ENCODE assay signal across 8 cellular contexts in genomic region chr16:89246903-89247733, GRCh38. TPM values are rescaled to one million over a fixed set of nuclear protein-coding genes. Genes with fewer than 3 reads are reported as not detected.
DNase-seq lines count a peak whose midpoint lies in the region; ATAC-seq lines count a peak whose summit lies in the region.

No MANE protein-coding gene starts in this region.

- peak overlapping the region; percentile 67 for H3K4me3 ChIP-seq in BLaER1
- peak overlapping the region; percentile 66 for H3K4me3 ChIP-seq in HUES48 (ENCODE audit: low read depth, low read length)

- peak; percentile 61 for ATAC-seq in GM19397 (IDR thresholded peaks at IDR 0.05; ENCODE audit: unreplicated experiment)

- H3K27ac ChIP-seq in BLaER1 = 0 out of 2 replicates have a peak overlapping the region, but pooled peaks have one; percentile 53
- H3K27ac ChIP-seq in HUES48 (ENCODE audit: low read depth, low read length) = no peak overlapping the region

- H3K9me3 ChIP-seq in BLaER1 = peaks cover 30% of the 10 kb centered on the region
- H3K9me3 ChIP-seq in HUES48 (ENCODE audit: control insufficient read depth, insufficient read depth, low read length) = no peaks in the 10 kb centered on the region

- peaks cover 7% of the 10 kb centered on the region for H3K4me1 Mint-ChIP-seq in activated naive CD4-positive, alpha-beta T cell treated with anti-CD3 and anti-CD28 coated beads for 36 hours (ENCODE audit: low read depth)

- H3K27me3 ChIP-seq in BLaER1 = no peaks in the 10 kb centered on the region
- peaks cover 11% of the 10 kb centered on the region for H3K27me3 ChIP-seq in HUES48 (ENCODE audit: control insufficient read depth, insufficient read depth, low read length)

- DNase-seq in SHP77 treated with DMSO at 0.1 percent for 48 hours (lab: John Stamatoyannopoulos, UW) = peak; percentile 79
- DNase-seq in activated naive CD4-positive, alpha-beta T cell treated with anti-CD3 and anti-CD28 coated beads for 36 hours = peak; percentile 96
- DNase-seq in germinal center (ENCODE audit: low spot score) = peak; percentile 98
- peak in 55 of 56 donors; percentile 31 to 96 (median 86) for DNase-seq in nucleus accumbens (lab: John Stamatoyannopoulos, UW)
- DNase-seq in stromal cell of bone marrow (ENCODE audit: low read depth) = peak; percentile 44

- no peaks in the 10 kb centered on the region for H3K36me3 Mint-ChIP-seq in activated naive CD4-positive, alpha-beta T cell treated with anti-CD3 and anti-CD28 coated beads for 36 hours (ENCODE audit: low read depth)

- CTCF ChIA-PET in activated naive CD4-positive, alpha-beta T cell treated with anti-CD3 and anti-CD28 coated beads for 36 hours (lab: Charles Lee) = interaction anchor here (0.8 to 1.1 kb wide), 3 partner anchors 8 to 312 kb away, joined by 3 to 5 read pairs (median 3); no protein-coding TSS in a partner anchor

- H3K27ac Mint-ChIP-seq in activated naive CD4-positive, alpha-beta T cell treated with anti-CD3 and anti-CD28 coated beads for 36 hours = no peak overlapping the region

- no peaks in the 10 kb centered on the region for H4K20me1 ChIP-seq in BLaER1

- intact Hi-C loops in activated naive CD4-positive, alpha-beta T cell treated with anti-CD3 and anti-CD28 coated beads for 36 hours (cut with micrococcal nuclease) = loop anchor here (2.0 to 10.0 kb wide), 5 partner anchors 152 to 628 kb away; partner anchors contain the start of genes ACSF3, CHMP1A, RPL13 and SPATA33

- H3K27me3 Mint-ChIP-seq in activated naive CD4-positive, alpha-beta T cell treated with anti-CD3 and anti-CD28 coated beads for 36 hours (ENCODE audit: low read depth) = no peaks in the 10 kb centered on the region

- H3K4me2 ChIP-seq in BLaER1 = peak overlapping the region; percentile 83

- H3K36me3 ChIP-seq in BLaER1 (no peaks in the 10 kb centered on the region), HUES48 (ENCODE audit: control insufficient read depth, insufficient read depth, low read length) (no peaks in the 10 kb centered on the region)

- peak overlapping the region; percentile 65 for H3K9ac ChIP-seq in BLaER1
- no peak overlapping the region for H3K9ac ChIP-seq in HUES48 (ENCODE audit: low read depth, low read length)

- peak overlapping the region; percentile 77 for H3K4me3 Mint-ChIP-seq in activated naive CD4-positive, alpha-beta T cell treated with anti-CD3 and anti-CD28 coated beads for 36 hours

- H3K4me1 ChIP-seq in BLaER1 (peaks cover 25% of the 10 kb centered on the region), HUES48 (ENCODE audit: control insufficient read depth, insufficient read depth, low read length) (no peaks in the 10 kb centered on the region)

- peaks cover 5% of the 10 kb centered on the region for H3K9me3 Mint-ChIP-seq in activated naive CD4-positive, alpha-beta T cell treated with anti-CD3 and anti-CD28 coated beads for 36 hours

RNA-seq across cellular contexts. Expression of gene ZNF778, which starts 29.6 kb away (rescaled TPM):
- total RNA-seq in activated naive CD4-positive, alpha-beta T cell treated with anti-CD3 and anti-CD28 coated beads for 36 hours = 1 to 10 TPM; 3.5 to 3.6 TPM

RNA-seq across cellular contexts. Expression of gene SLC22A31, which starts 46.8 kb away (rescaled TPM):
- total RNA-seq in activated naive CD4-positive, alpha-beta T cell treated with anti-CD3 and anti-CD28 coated beads for 36 hours = under 1 TPM; 0.31 to 0.64 TPM

Comparison
In these comparisons a context has a peak if more than half of its experiments do, and no peak if none do; other contexts are left out.
1. DNase-seq: peak in every context shown above with its lines; median percentile 98 in germinal center; 96 in activated naive CD4-positive, alpha-beta T cell treated with anti-CD3 and anti-CD28 coated beads for 36 hours; 86 in nucleus accumbens; 79 in SHP77 treated with DMSO at 0.1 percent for 48 hours; 44 in stromal cell of bone marrow.